21 cellular contexts compared by ENCODE assay signal in genomic region chr10:44971419-44971818, GRCh38. TPM values are rescaled to one million over a fixed set of nuclear protein-coding genes. Genes with fewer than 3 reads are reported as not detected.
"Had no signal": no experiment of that assay in that cellular context is flagged by ENCODE, and none has a peak within 500 bp of the region (broad histone marks: within the 10 kb centered on the region; RNA-seq: fewer than 3 reads in every experiment).

No MANE protein-coding gene starts in this region.

- H3K4me3 ChIP-seq: breast epithelium, coronary artery, ovary, right lobe of liver, smooth muscle cell, upper lobe of right lung had no signal

- H3K4me2 ChIP-seq: smooth muscle cell had no signal

- H3K9me3 Mint-ChIP-seq: activated naive CD8-positive, alpha-beta T cell treated with anti-CD3 and anti-CD28 coated beads for 36 hours; mesothelial cell of epicardium; natural killer cell; WTC11 had no signal

- H3K27ac Mint-ChIP-seq: activated naive CD8-positive, alpha-beta T cell treated with anti-CD3 and anti-CD28 coated beads for 36 hours; mesothelial cell of epicardium; WTC11 had no signal

- H3K36me3 ChIP-seq: breast epithelium, ovary had no signal

- H3K27me3 ChIP-seq: breast epithelium, ovary, right lobe of liver, upper lobe of right lung had no signal

- H3K27me3 Mint-ChIP-seq: activated naive CD8-positive, alpha-beta T cell treated with anti-CD3 and anti-CD28 coated beads for 36 hours had no signal

- H3K4me3 Mint-ChIP-seq: activated naive CD8-positive, alpha-beta T cell treated with anti-CD3 and anti-CD28 coated beads for 36 hours; mesothelial cell of epicardium; natural killer cell; WTC11 had no signal

- H3K27ac ChIP-seq: ovary, right lobe of liver, upper lobe of right lung had no signal

- ATAC-seq: natural killer cell, right lobe of liver, SK-N-SH treated with all-trans-retinoic acid at 6 μM for 48 hours, upper lobe of right lung, WTC11 had no signal

- DNase-seq: activated CD4-positive, alpha-beta T cell treated with anti-CD3 and anti-CD28 coated beads, Interleukin-2, amount 50 U/mL, for 48 hours; activated naive CD4-positive, alpha-beta T cell treated with Interleukin-2 at 50 U/mL for 16 hours; activated naive CD8-positive, alpha-beta T cell treated with anti-CD3 and anti-CD28 coated beads for 36 hours; activated T-cell treated with anti-CD3 and anti-CD28 coated beads, Interleukin-2, amount 50 U/mL, for 48 hours; erythroblast; foreskin melanocyte; kidney; mammary epithelial cell; natural killer cell; stimulated activated CD4-positive, alpha-beta T cell treated with anti-CD3 and anti-CD28 coated beads, Interleukin-2, amount 100 ng/mL, for 48 hours; stimulated activated naive CD4-positive, alpha-beta T cell treated with Interleukin-2 at 50 U/mL for 16 hours; T-helper 9 cell; upper lobe of right lung had no signal

- H3K9me3 ChIP-seq: breast epithelium, ovary, right lobe of liver, upper lobe of right lung had no signal

- H3K36me3 Mint-ChIP-seq: activated naive CD8-positive, alpha-beta T cell treated with anti-CD3 and anti-CD28 coated beads for 36 hours; natural killer cell had no signal

RNA-seq across cellular contexts. Expression of gene DEPP1, which starts 7.2 kb away (rescaled TPM):
- total RNA-seq: natural killer cell had no signal
